ENCODE assay signal across 8 cellular contexts in genomic region chr1:197200468-197200899, GRCh38. TPM values are rescaled to one million over a fixed set of nuclear protein-coding genes. Genes with fewer than 3 reads are reported as not detected.
DNase-seq lines count a peak whose midpoint lies in the region; ATAC-seq and TF ChIP-seq lines count a peak whose summit lies in the region.

No MANE protein-coding gene starts in this region.

- CTCF ChIA-PET in CD8-positive, alpha-beta T cell (lab: Charles Lee) = interaction anchor here (0.9 kb wide), 1 partner anchor 9 kb away, joined by 3 read pairs; no protein-coding TSS in a partner anchor
- CTCF ChIA-PET in naive thymus-derived CD4-positive, alpha-beta T cell (lab: Charles Lee) = no interaction called here

- H3K27me3 ChIP-seq in CD8-positive, alpha-beta T cell (ENCODE audit: insufficient read depth, low read length) = no peaks in the 10 kb centered on the region
- no peaks in the 10 kb centered on the region for H3K27me3 ChIP-seq in naive thymus-derived CD4-positive, alpha-beta T cell (ENCODE audit: control insufficient read depth in 2 of 2, insufficient read depth in 2 of 2, low read length in 2 of 2)

- intact Hi-C loops in CD8-positive, alpha-beta T cell (cut with DNase I, micrococcal nuclease) = no loop called here
- intact Hi-C loops in naive thymus-derived CD4-positive, alpha-beta T cell (cut with micrococcal nuclease) = no loop called here

- peaks cover 75% of the 10 kb centered on the region for H3K4me1 Mint-ChIP-seq in CD8-positive, alpha-beta T cell (ENCODE audit: low read depth)
- H3K4me1 Mint-ChIP-seq in T-helper 1 cell treated with Interleukin-12 subunit alpha and Interleukin-12 subunit beta and Interleukin-4 antibody, amounts not matched to agents 30 μg/mL and 1 μg/mL, for 36 hours (ENCODE audit: low read depth) = peaks cover 57% of the 10 kb centered on the region
- peaks cover 40 to 82% (median 75%) of the 10 kb centered on the region in 7 donors for H3K4me1 Mint-ChIP-seq in naive thymus-derived CD4-positive, alpha-beta T cell

- ATAC-seq in CD8-positive, alpha-beta T cell = peak; percentile 5
- ATAC-seq in naive thymus-derived CD4-positive, alpha-beta T cell = peak; percentile 16
- ATAC-seq in GM18861 (IDR thresholded peaks at IDR 0.05; ENCODE audit: unreplicated experiment) (no peak), GM18868 (IDR thresholded peaks at IDR 0.05; ENCODE audit: unreplicated experiment) (no peak)

- H3K9me3 Mint-ChIP-seq in CD8-positive, alpha-beta T cell = peaks cover 3% of the 10 kb centered on the region
- no peaks in the 10 kb centered on the region for H3K9me3 Mint-ChIP-seq in T-helper 1 cell treated with Interleukin-12 subunit alpha and Interleukin-12 subunit beta and Interleukin-4 antibody, amounts not matched to agents 30 μg/mL and 1 μg/mL, for 36 hours
- peaks cover 0 to 3% (median 0%) of the 10 kb centered on the region in 11 donors for H3K9me3 Mint-ChIP-seq in naive thymus-derived CD4-positive, alpha-beta T cell

- peak overlapping the region; percentile 81 for H3K4me3 ChIP-seq in CD8-positive, alpha-beta T cell (ENCODE audit: low read depth, low read length)
- H3K4me3 ChIP-seq in epithelial cell of esophagus (ENCODE audit: low read length) = peak overlapping the region; percentile 63
- peak overlapping the region; percentile 97 for H3K4me3 ChIP-seq in naive thymus-derived CD4-positive, alpha-beta T cell (ENCODE audit: low read length)

- peak overlapping the region; percentile 96 for H3K4me3 Mint-ChIP-seq in CD8-positive, alpha-beta T cell
- peak overlapping the region; percentile 95 for H3K4me3 Mint-ChIP-seq in T-helper 1 cell treated with Interleukin-12 subunit alpha and Interleukin-12 subunit beta and Interleukin-4 antibody, amounts not matched to agents 30 μg/mL and 1 μg/mL, for 36 hours
- H3K4me3 Mint-ChIP-seq in naive thymus-derived CD4-positive, alpha-beta T cell = peak overlapping the region; percentile 89 to 99 (median 96)

- no peaks in the 10 kb centered on the region for H3K9me3 ChIP-seq in CD8-positive, alpha-beta T cell (ENCODE audit: low read length)
- no peaks in the 10 kb centered on the region for H3K9me3 ChIP-seq in naive thymus-derived CD4-positive, alpha-beta T cell (ENCODE audit: control insufficient read depth in 2 of 3, low read length in 3 of 3)

- TF ChIP-seq CTCF in CD8-positive, alpha-beta T cell (IDR thresholded peaks at IDR 0.05) = no peak
- TF ChIP-seq CTCF in epithelial cell of esophagus (IDR thresholded peaks at IDR 0.05; ENCODE audit: insufficient read depth, low read depth, low read length, missing control alignments) = no peak

- H3K36me3 Mint-ChIP-seq in CD8-positive, alpha-beta T cell = peaks cover 16% of the 10 kb centered on the region
- H3K36me3 Mint-ChIP-seq in T-helper 1 cell treated with Interleukin-12 subunit alpha and Interleukin-12 subunit beta and Interleukin-4 antibody, amounts not matched to agents 30 μg/mL and 1 μg/mL, for 36 hours (ENCODE audit: low read depth) = peaks cover 14% of the 10 kb centered on the region
- H3K36me3 Mint-ChIP-seq in naive thymus-derived CD4-positive, alpha-beta T cell = peaks cover 0 to 18% (median 13%) of the 10 kb centered on the region in 5 donors

- peak overlapping the region; percentile 95 for H3K27ac Mint-ChIP-seq in CD8-positive, alpha-beta T cell
- peak overlapping the region; percentile 93 for H3K27ac Mint-ChIP-seq in T-helper 1 cell treated with Interleukin-12 subunit alpha and Interleukin-12 subunit beta and Interleukin-4 antibody, amounts not matched to agents 30 μg/mL and 1 μg/mL, for 36 hours
- H3K27ac Mint-ChIP-seq in naive thymus-derived CD4-positive, alpha-beta T cell = peak overlapping the region; percentile 91 to 99 (median 96)

- peak in 2 of 7 experiments; percentile 23 to 24 for DNase-seq in CD8-positive, alpha-beta T cell
- DNase-seq in HCEC 1CT (peak; percentile 36), epithelial cell of esophagus (ENCODE audit: low read depth) (peak; percentile 45), COR-L47 (lab: John Stamatoyannopoulos, UW) (no peak)
- DNase-seq in naive thymus-derived CD4-positive, alpha-beta T cell = peak in 4 of 9 donors; percentile 33 to 51 (median 48)

- H3K27ac ChIP-seq in CD8-positive, alpha-beta T cell (ENCODE audit: low read depth, low read length) = peak overlapping the region; percentile 80
- peak overlapping the region; percentile 86 for H3K27ac ChIP-seq in naive thymus-derived CD4-positive, alpha-beta T cell (ENCODE audit: low read depth, low read length)

- peaks cover 47% of the 10 kb centered on the region for H3K4me1 ChIP-seq in CD8-positive, alpha-beta T cell (ENCODE audit: insufficient read depth, low read length)
- peaks cover 18 to 36% of the 10 kb centered on the region in 2 donors for H3K4me1 ChIP-seq in naive thymus-derived CD4-positive, alpha-beta T cell (ENCODE audit: control insufficient read depth in 2 of 2, insufficient read depth in 2 of 2, low read length in 2 of 2)

- POLR2A ChIA-PET in CD8-positive, alpha-beta T cell (lab: Charles Lee) = no interaction called here
- POLR2A ChIA-PET in naive thymus-derived CD4-positive, alpha-beta T cell (lab: Charles Lee) = no interaction called here

- H3K36me3 ChIP-seq in CD8-positive, alpha-beta T cell (ENCODE audit: insufficient read depth, low read length) = no peaks in the 10 kb centered on the region
- H3K36me3 ChIP-seq in naive thymus-derived CD4-positive, alpha-beta T cell (ENCODE audit: control insufficient read depth in 2 of 3, insufficient read depth in 3 of 3, low read length in 3 of 3) = peaks cover 0 to 5% (median 0%) of the 10 kb centered on the region in 3 experiments

- no peaks in the 10 kb centered on the region for H3K27me3 Mint-ChIP-seq in CD8-positive, alpha-beta T cell (ENCODE audit: low read depth)
- H3K27me3 Mint-ChIP-seq in T-helper 1 cell treated with Interleukin-12 subunit alpha and Interleukin-12 subunit beta and Interleukin-4 antibody, amounts not matched to agents 30 μg/mL and 1 μg/mL, for 36 hours (ENCODE audit: low read depth) = no peaks in the 10 kb centered on the region
- H3K27me3 Mint-ChIP-seq in naive thymus-derived CD4-positive, alpha-beta T cell = peaks cover 0 to 3% (median 0%) of the 10 kb centered on the region in 5 donors

RNA-seq across cellular contexts. Expression of gene ZBTB41, which starts 0.6 kb away (rescaled TPM):
- 1 to 10 TPM; 3.5 to 3.9 TPM for total RNA-seq in CD8-positive, alpha-beta T cell
- 10 to 100 TPM in 2 of 5 experiments, 1 to 10 TPM in 3; 5.9 to 13.6 (median 7.2) TPM for total RNA-seq in naive thymus-derived CD4-positive, alpha-beta T cell
- polyA plus RNA-seq in naive thymus-derived CD4-positive, alpha-beta T cell = 1 to 10 TPM; 3.4 to 4.2 TPM

RNA-seq across cellular contexts. Expression of gene ASPM, which starts 54.0 kb away (rescaled TPM):
- total RNA-seq in CD8-positive, alpha-beta T cell = under 1 TPM; 0.14 to 0.30 TPM
- total RNA-seq in naive thymus-derived CD4-positive, alpha-beta T cell = 10 to 100 TPM in 1 of 5 experiments, under 1 TPM in 4; 0.08 to 48.8 (median 0.24) TPM
- polyA plus RNA-seq in naive thymus-derived CD4-positive, alpha-beta T cell = under 1 TPM in 1 of 2 donors, not detected in 1; 0.03 TPM

Comparison
In these comparisons a context has a peak if more than half of its experiments do, and no peak if none do; other contexts are left out.
1. ATAC-seq: peak in CD8-positive, alpha-beta T cell (single experiment) and naive thymus-derived CD4-positive, alpha-beta T cell (single experiment); none in GM18861 (single experiment) and GM18868 (single experiment).
2. Peak in every context shown above with its lines, with median percentiles within 50 percentile points of each other: H3K4me3 ChIP-seq, H3K27ac Mint-ChIP-seq and H3K4me3 Mint-ChIP-seq.